Comparison of ENCODE assay signal across 8 cellular contexts in genomic region chr1:114670083-114671010, GRCh38. TPM values are rescaled to one million over a fixed set of nuclear protein-coding genes. Genes with fewer than 3 reads are reported as not detected.
A peak's percentile ranks its signal among the peaks of the same experiment; 100 is the strongest.
DNase-seq lines count a peak whose midpoint lies in the region; ATAC-seq, FAIRE-seq and TF ChIP-seq lines count a peak whose summit lies in the region.

No MANE protein-coding gene starts in this region.

- DNase-seq in activated CD4-positive, CD25-positive, alpha-beta regulatory T cell (lab: John Stamatoyannopoulos, UW), result peak; percentile 67 to 75 (median 68)
- DNase-seq in activated CD4-positive, CD25-positive, alpha-beta regulatory T cell treated with anti-CD3 and anti-CD28 coated beads, Interleukin-2, amount 50 U/mL, for 72 hours, result no peak
- peak; percentile 81 for DNase-seq in NCI-H2227 (lab: John Stamatoyannopoulos, UW; ENCODE audit: unreplicated experiment)
- peak; percentile 25 to 68 for DNase-seq in cerebellar nuclear complex (lab: John Stamatoyannopoulos, UW)
- peak; percentile 97 for DNase-seq in kidney
- peak; percentile 88 for DNase-seq in stimulated activated CD4-positive, alpha-beta T cell treated with anti-CD3 and anti-CD28 coated beads, Interleukin-12 subunit alpha, Interleukin-12 subunit beta, amount 100 ng/mL, for 4 hours

- peak; percentile 99 for ATAC-seq in HG03025 (IDR thresholded peaks at IDR 0.05; ENCODE audit: low FRiP score, unreplicated experiment)
- peak; percentile 97 for ATAC-seq in activated CD4-positive, CD25-positive, alpha-beta regulatory T cell treated with anti-CD3 and anti-CD28 coated beads, Interleukin-2, amount 50 U/mL, for 24 hours

- H3K4me1 ChIP-seq in kidney (ENCODE audit: control insufficient read depth in 1 of 2, insufficient read depth in 1 of 2, low read depth in 1 of 2, low read length in 2 of 2), result peaks cover 0 to 4% of the 10 kb centered on the region in 2 donors

- TF ChIP-seq CTCF in kidney (IDR thresholded peaks at IDR 0.05; ENCODE audit: borderline replicate concordance, extremely low read depth, insufficient read depth), result no peak

- no peaks in the 10 kb centered on the region for H3K36me3 ChIP-seq in kidney (ENCODE audit: control insufficient read depth in 1 of 2, insufficient read depth in 2 of 2, low read length in 2 of 2)

- no peak for FAIRE-seq in kidney (lab: Jason Lieb, UNC)

- H3K27ac ChIP-seq in kidney (ENCODE audit: low read depth in 2 of 2, low read length in 2 of 2), result peak overlapping the region; percentile 0 to 14

- H3K4me3 ChIP-seq in kidney (ENCODE audit: low read length in 2 of 2), result peak overlapping the region; percentile 75 to 82

- H3K9me3 ChIP-seq in kidney (ENCODE audit: control insufficient read depth in 1 of 2, low read length in 2 of 2), result no peaks in the 10 kb centered on the region

- H3K9ac ChIP-seq in kidney (ENCODE audit: low read length in 2 of 2), result peak overlapping the region; percentile 83 to 85

- intact Hi-C loops in kidney (cut with DNase I), result no loop called here

RNA-seq across cellular contexts. Expression of gene DENND2C, which starts 0.5 kb away (rescaled TPM):
- 2.5 TPM for total RNA-seq in kidney
- 0.88 TPM for polyA plus RNA-seq in kidney (ENCODE audit: insufficient read depth, low read depth, low replicate concordance)

RNA-seq across cellular contexts. Expression of gene AMPD1, which starts 25.0 kb away (rescaled TPM):
- total RNA-seq in kidney, result 1.5 TPM
- not detected for polyA plus RNA-seq in kidney (ENCODE audit: insufficient read depth, low read depth, low replicate concordance)

RNA-seq across cellular contexts. Expression of gene NRAS, which starts 46.2 kb away (rescaled TPM):
- total RNA-seq in kidney, result 35.2 TPM
- 13.3 TPM for polyA plus RNA-seq in kidney (ENCODE audit: insufficient read depth, low read depth, low replicate concordance)
